ENCODE assay signal across 9 cellular contexts in the genomic region with DNA sequence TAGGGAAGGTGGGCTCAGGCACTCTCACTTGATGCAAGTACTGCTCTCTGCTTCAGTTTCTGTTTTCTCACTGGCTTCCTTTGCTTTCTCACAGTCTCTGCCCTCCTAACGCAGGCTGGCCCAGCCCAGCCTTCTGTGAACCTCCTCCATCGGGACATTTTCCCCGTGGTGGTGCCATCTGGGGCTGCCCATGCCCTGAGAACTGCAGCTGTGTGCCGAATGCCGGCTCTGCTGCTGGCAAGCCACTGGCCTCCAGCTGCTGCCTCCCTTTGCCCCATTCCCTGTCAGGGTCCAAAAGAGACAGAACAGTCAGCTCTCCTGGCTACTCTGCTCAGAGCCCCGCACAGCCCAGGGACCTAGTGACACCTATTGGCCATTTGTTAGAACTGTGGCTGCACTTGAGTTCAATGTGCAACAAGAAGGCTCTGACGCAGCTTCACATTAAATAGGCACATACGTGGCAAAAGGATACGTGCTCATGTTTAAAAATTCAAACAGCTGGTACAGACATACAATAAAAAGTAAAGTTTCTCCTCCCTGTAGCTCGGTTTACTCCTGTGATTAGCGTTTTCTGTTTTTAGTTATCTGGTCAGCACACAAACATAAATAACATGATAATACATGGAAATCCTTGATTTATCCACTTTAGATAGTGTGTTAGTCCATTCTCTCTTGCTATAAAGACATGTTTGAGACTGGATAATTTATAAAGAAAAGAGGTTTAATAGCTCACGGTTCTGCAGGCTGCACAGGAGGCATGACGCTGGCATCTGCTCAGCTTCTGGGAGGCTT. TPM values are rescaled to one million over a fixed set of nuclear protein-coding genes. Genes with fewer than 3 reads are reported as not detected.
DNase-seq lines count a peak whose midpoint lies in the region; ATAC-seq and TF ChIP-seq lines count a peak whose summit lies in the region.
"Had no signal": no experiment of that assay in that cellular context is flagged by ENCODE, and none has a peak within 500 bp of the region (broad histone marks: within the 10 kb centered on the region; RNA-seq: fewer than 3 reads in every experiment).

No MANE protein-coding gene starts in this region.

- no peaks in the 10 kb centered on the region for H3K36me3 ChIP-seq in Panc1 (ENCODE audit: control insufficient read depth, insufficient read depth, low read length)
- no peaks in the 10 kb centered on the region for H3K36me3 ChIP-seq in right lobe of liver

- POLR2A ChIA-PET in Panc1 (lab: Charles Lee), result no interaction called here

- intact Hi-C loops in Panc1 (cut with micrococcal nuclease; ENCODE audit: unreplicated experiment), result no loop called here
- intact Hi-C loops in right lobe of liver (cut with DNase I), result no loop called here

- H3K4me3 ChIP-seq in HL-60 (replicated peaks; ENCODE audit: insufficient read depth, low read length), result no peak overlapping the region
- H3K4me3 ChIP-seq in Panc1 (ENCODE audit: low read depth in 2 of 2, low read length in 2 of 2), result no peak overlapping the region
- no peak overlapping the region for H3K4me3 ChIP-seq in choroid plexus epithelial cell (ENCODE audit: low read depth, low read length)
- no peak overlapping the region for H3K4me3 ChIP-seq in right lobe of liver

- no peaks in the 10 kb centered on the region for H3K4me1 ChIP-seq in Panc1 (ENCODE audit: control insufficient read depth, insufficient read depth, low read length)
- H3K4me1 ChIP-seq in right lobe of liver, result no peaks in the 10 kb centered on the region

- TF ChIP-seq CTCF in HL-60 (IDR thresholded peaks at IDR 0.05; ENCODE audit: insufficient read depth, low read length) (peak; percentile 74), Panc1 (IDR thresholded peaks at IDR 0.05) (peak; percentile 86), choroid plexus epithelial cell (conservative IDR thresholded peaks at IDR 0.05; ENCODE audit: low read depth, low read length) (peak; percentile 85), right lobe of liver (IDR thresholded peaks at IDR 0.05) (peak; percentile 64 to 80 (median 78))

- in situ Hi-C loops in Panc1 (cut with HindIII; ENCODE audit: low pct_unique_long_range_greater_than_20kb, low sequenced_read_pairs), result no loop called here

- H3K27ac ChIP-seq in HL-60 (replicated peaks) (no peak overlapping the region), Panc1 (ENCODE audit: low read length) (no peak overlapping the region), right lobe of liver (no peak overlapping the region), substantia nigra (ENCODE audit: low read depth, low read length, poor library complexity, severe bottlenecking) (no peak overlapping the region)

- H3K9me3 ChIP-seq in Panc1 (ENCODE audit: control insufficient read depth, insufficient read depth, low read depth, low read length) (no peaks in the 10 kb centered on the region), right lobe of liver (no peaks in the 10 kb centered on the region)

- CTCF ChIA-PET in Panc1 (lab: Charles Lee), result interaction anchor here (1.6 kb wide), 1 partner anchor 10 kb away, joined by 3 read pairs; no protein-coding TSS in a partner anchor

- no TSS peak for BruUV-seq in Panc1 (replicated peaks; lab: Mats Ljungman, UMichigan)

- no peaks in the 10 kb centered on the region for H3K27me3 ChIP-seq in HL-60 (ENCODE audit: insufficient read depth, poor library complexity, severe bottlenecking)
- peaks cover 7% of the 10 kb centered on the region; the same call in 1 of the 2 replicates for H3K27me3 ChIP-seq in Panc1 (ENCODE audit: control insufficient read depth, insufficient read depth, low read length)
- no peaks in the 10 kb centered on the region for H3K27me3 ChIP-seq in right lobe of liver

- ATAC-seq in GM21381 (IDR thresholded peaks at IDR 0.05; ENCODE audit: unreplicated experiment) (peak; percentile 96), Panc1 (peak; percentile 97), right lobe of liver (peak; percentile 93 to 96 (median 95))

- DNase-seq in NK-92 treated with Interleukin-12 subunit alpha and Interleukin-12 subunit beta, amount 100 ng/mL, for 24 hours (lab: John Stamatoyannopoulos, UW), result peak; percentile 19
- no peak for DNase-seq in NK-92 (lab: John Stamatoyannopoulos, UW; ENCODE audit: unreplicated experiment)
- DNase-seq in HL-60 (ENCODE audit: low read depth in 1 of 2, low spot score in 1 of 2), result peak; percentile 39 to 50
- peak; percentile 33 for DNase-seq in Panc1 (ENCODE audit: low read depth, low spot score)
- DNase-seq in choroid plexus epithelial cell (ENCODE audit: low read depth), result peak; percentile 78
- peak in 2 of 3 donors; percentile 50 to 57 for DNase-seq in right lobe of liver
- peak in 35 of 49 donors; percentile 2 to 56 (median 30) for DNase-seq in substantia nigra (lab: John Stamatoyannopoulos, UW)

- WGBS in right lobe of liver (ENCODE audit: insufficient coverage, low coverage, low lambda C conversion rate, missing lambda C conversion rate), result 12% methylated on average over 8 of the region's 13 CpGs

- TF ChIP-seq POLR2A in right lobe of liver (IDR thresholded peaks at IDR 0.05), result no peak

RNA-seq across cellular contexts. Expression of a gene that starts 46.6 kb away (rescaled TPM):
- not detected for total RNA-seq in Panc1 (2021; ENCODE audit: unreplicated experiment)
- not detected for polyA plus RNA-seq in Panc1 (2012; ENCODE audit: insufficient read length)
- total RNA-seq in right lobe of liver, result under 1 TPM; 0.15 to 0.61 (median 0.29) TPM
- total RNA-seq: glomerular endothelial cell had no signal
